2 cellular contexts compared by ENCODE assay signal in the genomic region with DNA sequence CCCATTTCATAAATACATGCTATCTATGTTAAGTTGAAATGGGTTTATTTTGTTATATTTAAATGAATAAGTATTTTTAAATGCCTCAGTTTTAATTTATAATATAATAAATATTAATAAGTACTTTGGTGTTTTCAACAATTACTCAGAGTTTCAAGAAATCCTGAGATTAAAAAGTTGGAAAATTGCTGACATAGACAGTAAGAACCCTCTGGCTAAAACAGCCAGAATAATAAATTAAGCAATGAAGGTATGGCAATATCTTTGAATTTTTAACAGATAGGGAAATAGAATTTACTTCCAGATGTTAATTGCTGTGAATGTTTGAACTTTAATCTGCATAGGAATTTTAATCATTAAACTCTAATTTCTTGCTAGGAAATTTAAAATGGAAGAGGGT.
TF ChIP-seq lines count a peak whose summit lies in the region.

No MANE protein-coding gene starts in this region.

TF ChIP-seq in HepG2, 621 proteins besides CTCF, POLR2A, EP300 and RAD21 (continued from another document):
- TF ChIP-seq ZBTB34 (CRISPR knock-in tag; IDR thresholded peaks at IDR 0.05) (no peak), MAFF (IDR thresholded peaks at IDR 0.05; ENCODE audit: low read depth, low read length) (peak; percentile 92), PHF20 (CRISPR knock-in tag; IDR thresholded peaks at IDR 0.05) (no peak)

TF ChIP-seq in H1, 55 proteins besides CTCF, POLR2A, EP300 and RAD21 (continued from another document):
- TF ChIP-seq SIN3A (conservative IDR thresholded peaks at IDR 0.05 in 1 of 2, IDR thresholded peaks at IDR 0.05 in 1 of 2; ENCODE audit: low read depth in 1 of 2, low read length in 2 of 2) (no peak), YY1 (IDR thresholded peaks at IDR 0.05; ENCODE audit: low read depth, low read length) (no peak), FOSL1 (IDR thresholded peaks at IDR 0.05; ENCODE audit: insufficient read depth, low read depth, low read length) (no peak), CTBP2 (IDR thresholded peaks at IDR 0.05; ENCODE audit: borderline replicate concordance, insufficient read depth, insufficient read length, low read length) (no peak), SP1 (IDR thresholded peaks at IDR 0.05; ENCODE audit: low read depth, low read length) (no peak)
